In the genomic region with DNA sequence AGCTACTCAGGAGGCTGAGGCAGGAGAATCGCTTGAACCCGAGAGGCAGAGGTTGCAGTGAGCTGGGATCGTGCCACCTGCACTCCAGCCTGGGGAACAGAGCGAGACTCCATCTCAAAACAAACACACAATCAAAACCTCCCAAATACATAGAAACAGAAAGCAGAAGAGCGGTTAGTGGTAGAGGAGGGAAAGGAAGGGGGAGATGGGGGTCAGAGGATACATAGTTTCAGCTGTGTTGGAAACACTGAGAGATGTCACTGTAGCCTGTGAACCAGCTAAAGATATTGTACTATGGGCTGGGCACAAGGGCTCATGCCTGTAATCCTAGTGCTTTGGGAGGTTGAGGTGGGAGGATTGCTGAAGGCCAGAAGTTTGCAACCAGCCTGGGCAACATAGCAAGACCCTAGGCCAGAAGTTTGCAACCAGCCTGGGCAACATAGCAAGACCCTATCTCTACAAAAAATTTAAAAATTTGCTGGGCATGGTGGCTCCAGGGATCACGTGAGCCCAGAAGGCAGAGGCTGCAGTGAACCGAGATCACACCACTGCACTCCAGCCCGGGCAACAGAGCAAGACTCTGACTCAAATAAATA, we compare ENCODE assay signal across 27 cellular contexts. TPM values are rescaled to one million over a fixed set of nuclear protein-coding genes. Genes with fewer than 3 reads are reported as not detected.
DNase-seq lines count a peak whose midpoint lies in the region; ATAC-seq, FAIRE-seq and TF ChIP-seq lines count a peak whose summit lies in the region.
"Had no signal": no experiment of that assay in that cellular context is flagged by ENCODE, and none has a peak within 500 bp of the region (broad histone marks: within the 10 kb centered on the region; RNA-seq: fewer than 3 reads in every experiment).

No MANE protein-coding gene starts in this region.

- H3K27me3 ChIP-seq in BLaER1 treated with 17β-estradiol and CSF1 and Interleukin-3, amounts not matched to agents 10 nM and 100 nM, result no peaks in the 10 kb centered on the region
- H3K27me3 ChIP-seq in GM12878 (replicated peaks in 1 of 2; ENCODE audit: control insufficient read depth in 2 of 2, insufficient read depth in 2 of 2, low read length in 1 of 2), result no peaks in the 10 kb centered on the region
- H3K27me3 ChIP-seq in trophoblast cell (ENCODE audit: insufficient read depth, low read length), result no peaks in the 10 kb centered on the region
- no peaks in the 10 kb centered on the region for H3K27me3 ChIP-seq in PC-3 (ENCODE audit: low read length)
- H3K27me3 ChIP-seq: MG63 had no signal

- H3K4me1 ChIP-seq in BLaER1 treated with 17β-estradiol and CSF1 and Interleukin-3, amounts not matched to agents 10 nM and 100 nM, result peaks cover 42 to 55% (median 48%) of the 10 kb centered on the region in 10 experiments
- H3K4me1 ChIP-seq in GM12878 (ENCODE audit: control insufficient read depth, insufficient read depth, low read length), result peaks cover 18% of the 10 kb centered on the region
- H3K4me1 ChIP-seq in trophoblast cell (ENCODE audit: control insufficient read depth in 1 of 2, insufficient read depth in 2 of 2, low read length in 2 of 2), result no peaks in the 10 kb centered on the region
- no peaks in the 10 kb centered on the region for H3K4me1 ChIP-seq in PC-3 (ENCODE audit: insufficient read depth, low read length)
- H3K4me1 ChIP-seq: A549 had no signal

- no peak overlapping the region for H2AFZ ChIP-seq in GM12878 (ENCODE audit: control insufficient read depth, low read depth, low read length)
- no peak overlapping the region for H2AFZ ChIP-seq in trophoblast cell (ENCODE audit: insufficient read depth, low read length, poor library complexity)
- no peak overlapping the region for H2AFZ ChIP-seq in PC-3 (ENCODE audit: low read length)

- peaks cover 13 to 27% (median 24%) of the 10 kb centered on the region in 3 donors for H3K4me1 Mint-ChIP-seq in IgD-negative memory B cell
- peaks cover 19 to 40% of the 10 kb centered on the region in 2 donors for H3K4me1 Mint-ChIP-seq in stimulated activated naive B cell treated with anti-CD40 and anti-IgM and Interleukin-4, amounts not matched to agents 10 μg/mL and 1 μg/mL and 100 μg/mL, for 72 hours
- H3K4me1 Mint-ChIP-seq: CD14-positive monocyte; CD8-positive, alpha-beta memory T cell had no signal

- H4K91ac ChIP-seq in trophoblast cell (ENCODE audit: low read depth, low read length), result no peak overlapping the region

- no peak overlapping the region for H4K8ac ChIP-seq in trophoblast cell (ENCODE audit: low read depth, low read length)

- H2BK120ac ChIP-seq in trophoblast cell (ENCODE audit: insufficient read depth, low read length, poor library complexity), result no peak overlapping the region

- BruUV-seq in GM12878 (replicated peaks; lab: Mats Ljungman, UMichigan), result no TSS peak
- no TSS peak for BruUV-seq in PC-3 (replicated peaks; lab: Mats Ljungman, UMichigan)

- no peak overlapping the region for H2AK5ac ChIP-seq in trophoblast cell (ENCODE audit: low read length)

- RAD21 ChIA-PET in GM12878 (lab: Charles Lee; ENCODE audit: unreplicated experiment), result interaction anchor here (1.5 kb wide), 1 partner anchor 46 kb away, joined by 4 read pairs; no protein-coding TSS in a partner anchor

- H3K79me2 ChIP-seq in GM12878 (ENCODE audit: control insufficient read depth, insufficient read depth, low read length) (no peaks in the 10 kb centered on the region), trophoblast cell (ENCODE audit: control insufficient read depth, insufficient read depth, low read length, poor library complexity) (no peaks in the 10 kb centered on the region), PC-3 (ENCODE audit: low read length) (no peaks in the 10 kb centered on the region)

- peak overlapping the region; percentile 71 to 90 (median 80) for H3K27ac Mint-ChIP-seq in IgD-negative memory B cell
- peak overlapping the region; percentile 76 for H3K27ac Mint-ChIP-seq in stimulated activated naive B cell treated with anti-CD40 and anti-IgM and Interleukin-4, amounts not matched to agents 10 μg/mL and 1 μg/mL and 100 μg/mL, for 72 hours
- H3K27ac Mint-ChIP-seq: CD8-positive, alpha-beta memory T cell had no signal

- peak overlapping the region in 4 of 11 experiments; percentile 12 to 60 (median 32); a peak in 8 of 22 replicates for H3K9ac ChIP-seq in BLaER1 treated with 17β-estradiol and CSF1 and Interleukin-3, amounts not matched to agents 10 nM and 100 nM
- H3K9ac ChIP-seq in GM12878 (ENCODE audit: control insufficient read depth, insufficient read depth, low read length) (no peak overlapping the region), trophoblast cell (ENCODE audit: low read length) (no peak overlapping the region), PC-3 (ENCODE audit: low read length) (no peak overlapping the region)

- H3K79me1 ChIP-seq in trophoblast cell (ENCODE audit: low read length), result no peaks in the 10 kb centered on the region

- TF ChIP-seq EP300 in GM12878 (IDR thresholded peaks at IDR 0.05; ENCODE audit: borderline replicate concordance in 1 of 2, control insufficient read depth in 1 of 2, low read depth in 2 of 2, low read length in 2 of 2), result no peak

- intact Hi-C loops in GM12878 (cut with micrococcal nuclease; ENCODE audit: unreplicated experiment), result no loop called here
- intact Hi-C loops in PC-3 (cut with micrococcal nuclease), result no loop called here

- WGBS in GM12878 (ENCODE audit: insufficient coverage, insufficient replicate concordance, low lambda C conversion rate, missing lambda C conversion rate), result 22% methylated on average over 8 of the region's 8 CpGs
- no CpG with 5 or more reads among the region's 8 CpGs for WGBS in trophoblast cell (ENCODE audit: extremely low coverage, insufficient coverage, insufficient read length)

- H3K4me3 ChIP-seq in BLaER1 treated with 17β-estradiol and CSF1 and Interleukin-3, amounts not matched to agents 10 nM and 100 nM, result no peak overlapping the region
- H3K4me3 ChIP-seq in GM12878, result 0 out of 2 replicates have a peak overlapping the region, but pooled peaks have one; percentile 6
- no peak overlapping the region for H3K4me3 ChIP-seq in trophoblast cell (ENCODE audit: low read depth, low read length)
- no peak overlapping the region for H3K4me3 ChIP-seq in PC-3 (ENCODE audit: low read length)
- H3K4me3 ChIP-seq: A549, MG63, SK-N-MC had no signal

- H3K9me2 ChIP-seq in PC-3 (replicated peaks; ENCODE audit: low read length), result no peaks in the 10 kb centered on the region

- TF ChIP-seq CTCF in GM12878 (IDR thresholded peaks at IDR 0.05 in 2 of 3, conservative IDR thresholded peaks at IDR 0.05 in 1 of 3; ENCODE audit: control insufficient read depth in 2 of 3, extremely low read depth in 1 of 3, insufficient read depth in 1 of 3, low read depth in 3 of 3, low read length in 3 of 3) (no peak), PC-3 (conservative IDR thresholded peaks at IDR 0.05; ENCODE audit: low read depth, low read length) (no peak)

- H3K27ac ChIP-seq in BLaER1 treated with 17β-estradiol and CSF1 and Interleukin-3, amounts not matched to agents 10 nM and 100 nM, result peak overlapping the region in 9 of 11 experiments; percentile 4 to 64 (median 45); a peak in 13 of 22 replicates
- no peak overlapping the region for H3K27ac ChIP-seq in GM12878 (ENCODE audit: control insufficient read depth, insufficient read depth)
- no peak overlapping the region for H3K27ac ChIP-seq in trophoblast cell (ENCODE audit: low read depth, low read length)
- no peak overlapping the region for H3K27ac ChIP-seq in PC-3 (ENCODE audit: low read length)
- H3K27ac ChIP-seq: A549, SK-N-MC had no signal

- no peak overlapping the region for H3K14ac ChIP-seq in trophoblast cell (ENCODE audit: low read length)

- in situ Hi-C loops in GM12878 (cut with MboI), result no loop called here

- H2BK12ac ChIP-seq in trophoblast cell (ENCODE audit: low read length), result no peak overlapping the region

- peaks cover 12% of the 10 kb centered on the region for H3K36me3 Mint-ChIP-seq in IgD-negative memory B cell
- H3K36me3 Mint-ChIP-seq in stimulated activated naive B cell treated with anti-CD40 and anti-IgM and Interleukin-4, amounts not matched to agents 10 μg/mL and 1 μg/mL and 100 μg/mL, for 72 hours, result peaks cover 3 to 6% of the 10 kb centered on the region in 2 donors
- H3K36me3 Mint-ChIP-seq: CD14-positive monocyte; CD8-positive, alpha-beta memory T cell had no signal

- H3F3A ChIP-seq in PC-3 (ENCODE audit: low read length, unreplicated experiment), result no peaks in the 10 kb centered on the region

- no peak overlapping the region for H2BK5ac ChIP-seq in trophoblast cell (ENCODE audit: low read depth, low read length, poor library complexity)

- H3K23ac ChIP-seq in trophoblast cell (ENCODE audit: low read length), result no peak overlapping the region

- DNase-seq in GM12878 (ENCODE audit: low read depth, low spot score) (no peak), trophoblast cell (no peak), PC-3 (no peak)
- DNase-seq in stimulated activated naive B cell treated with anti-CD40 and anti-IgM and Interleukin-4, amounts not matched to agents 10 μg/mL and 1 μg/mL and 100 μg/mL, for 72 hours, result no peak
- DNase-seq: AML-193; CD8-positive, alpha-beta memory T cell; DMS 273 treated with DMSO at 0.1 percent for 48 hours; DMS79 treated with DMSO at 0.1 percent for 48 hours; GF-D8; KG1; MG63; NCI-H1694; NCI-H2029 treated with DMSO at 0.1 percent for 48 hours; NCI-H69; OCI-M1; SIG-M5; SW 1271 had no signal

- no peaks in the 10 kb centered on the region for H3K9me3 Mint-ChIP-seq in IgD-negative memory B cell
- H3K9me3 Mint-ChIP-seq in stimulated activated naive B cell treated with anti-CD40 and anti-IgM and Interleukin-4, amounts not matched to agents 10 μg/mL and 1 μg/mL and 100 μg/mL, for 72 hours, result no peaks in the 10 kb centered on the region
- H3K9me3 Mint-ChIP-seq: CD8-positive, alpha-beta memory T cell had no signal

- H3K9me3 ChIP-seq in BLaER1 treated with 17β-estradiol and CSF1 and Interleukin-3, amounts not matched to agents 10 nM and 100 nM (replicated peaks in 1 of 11), result no peaks in the 10 kb centered on the region
- H3K9me3 ChIP-seq in GM12878 (replicated peaks; ENCODE audit: control insufficient read depth, insufficient read depth, low read length), result no peaks in the 10 kb centered on the region
- no peaks in the 10 kb centered on the region for H3K9me3 ChIP-seq in trophoblast cell (ENCODE audit: insufficient read depth, low read depth, low read length)
- H3K9me3 ChIP-seq in PC-3 (ENCODE audit: low read length), result no peaks in the 10 kb centered on the region
- H3K9me3 ChIP-seq: A549, MG63 had no signal

- H4K20me1 ChIP-seq in BLaER1 treated with 17β-estradiol and CSF1 and Interleukin-3, amounts not matched to agents 10 nM and 100 nM, result peaks cover 0 to 40% (median under 1%) of the 10 kb centered on the region in 11 experiments; a peak in 6 of 22 replicates
- H4K20me1 ChIP-seq in GM12878 (ENCODE audit: control insufficient read depth, insufficient read depth) (no peaks in the 10 kb centered on the region), PC-3 (ENCODE audit: low read length) (no peaks in the 10 kb centered on the region)

- no peak overlapping the region for H4K12ac ChIP-seq in trophoblast cell (ENCODE audit: low read depth, low read length)

- SMC1A ChIA-PET in GM12878 (lab: Charles Lee; ENCODE audit: uncharacterized antibody, unreplicated experiment), result no interaction called here

- CTCF ChIA-PET in GM12878 (lab: Yijun Ruan, JAX) (interaction anchor here (1.3 to 3.2 kb wide), 2 partner anchors 97 to 189 kb away, joined by 3 to 16 read pairs; no protein-coding TSS in a partner anchor), PC-3 (lab: Charles Lee) (no interaction called here)

- TF ChIP-seq POLR2A in GM12878 (IDR thresholded peaks at IDR 0.05; ENCODE audit: low read depth, low read length), result no peak

- no peak overlapping the region for H3K18ac ChIP-seq in trophoblast cell (ENCODE audit: low read length)

- peak overlapping the region in 3 of 4 donors; percentile 60 to 77 (median 67) for H3K4me3 Mint-ChIP-seq in IgD-negative memory B cell
- H3K4me3 Mint-ChIP-seq in stimulated activated naive B cell treated with anti-CD40 and anti-IgM and Interleukin-4, amounts not matched to agents 10 μg/mL and 1 μg/mL and 100 μg/mL, for 72 hours, result no peak overlapping the region
- H3K4me3 Mint-ChIP-seq: CD14-positive monocyte; CD8-positive, alpha-beta memory T cell had no signal

- peaks cover 0 to 21% (median 18%) of the 10 kb centered on the region in 11 experiments; a peak in 9 of 22 replicates for H3K36me3 ChIP-seq in BLaER1 treated with 17β-estradiol and CSF1 and Interleukin-3, amounts not matched to agents 10 nM and 100 nM
- no peaks in the 10 kb centered on the region for H3K36me3 ChIP-seq in GM12878 (ENCODE audit: control insufficient read depth in 2 of 2, insufficient read depth in 2 of 2, low read length in 1 of 2)
- H3K36me3 ChIP-seq in trophoblast cell (ENCODE audit: control insufficient read depth in 1 of 2, insufficient read depth in 2 of 2, low read length in 2 of 2), result no peaks in the 10 kb centered on the region
- H3K36me3 ChIP-seq in PC-3 (ENCODE audit: low read depth, low read length), result no peaks in the 10 kb centered on the region
- H3K36me3 ChIP-seq: MG63 had no signal

- H3K27me3 Mint-ChIP-seq in IgD-negative memory B cell, result no peaks in the 10 kb centered on the region
- H3K27me3 Mint-ChIP-seq in stimulated activated naive B cell treated with anti-CD40 and anti-IgM and Interleukin-4, amounts not matched to agents 10 μg/mL and 1 μg/mL and 100 μg/mL, for 72 hours, result no peaks in the 10 kb centered on the region

- H3K4ac ChIP-seq in trophoblast cell (ENCODE audit: low read depth, low read length), result no peak overlapping the region

- no peak for TF ChIP-seq RAD21 in GM12878 (IDR thresholded peaks at IDR 0.05; ENCODE audit: insufficient read depth, low read depth, low read length)

- POLR2A ChIA-PET in GM12878 (lab: Charles Lee) (no interaction called here), PC-3 (lab: Charles Lee; ENCODE audit: unreplicated experiment) (interaction anchor here (0.7 kb wide), 1 partner anchor 185 kb away, joined by 3 read pairs; no protein-coding TSS in a partner anchor)

- ATAC-seq in GM12878 (peak; percentile 70), PC-3 (no peak), HG03439 (IDR thresholded peaks at IDR 0.05; ENCODE audit: unreplicated experiment) (no peak)
- peak; percentile 62 to 69 for ATAC-seq in stimulated activated naive B cell treated with anti-CD40 and anti-IgM and Interleukin-4, amounts not matched to agents 10 μg/mL and 1 μg/mL and 100 μg/mL, for 72 hours (replicated peaks)
- ATAC-seq: A549 had no signal

- peak overlapping the region; percentile 18 to 85 (median 75); a peak in 21 of 22 replicates for H3K4me2 ChIP-seq in BLaER1 treated with 17β-estradiol and CSF1 and Interleukin-3, amounts not matched to agents 10 nM and 100 nM
- H3K4me2 ChIP-seq in GM12878 (ENCODE audit: control insufficient read depth, insufficient read depth) (peak overlapping the region; percentile 0; the same call in 1 of the 2 replicates), trophoblast cell (ENCODE audit: low read length) (no peak overlapping the region), PC-3 (ENCODE audit: low read length) (no peak overlapping the region)
- H3K4me2 ChIP-seq: A549 had no signal

- no peak for FAIRE-seq in GM12878 (lab: Jason Lieb, UNC)
- FAIRE-seq: A549, H54, RCC 7860 had no signal

RNA-seq across cellular contexts. Expression of a gene that starts 49.9 kb away (rescaled TPM):
- 74.6 TPM for polyA plus RNA-seq in IgD-negative memory B cell
- 10.3 TPM in 2 replicates for total RNA-seq in GM12878 (2013; cell fraction: nucleolus; rRNA removed)
- 2.7 and 3.8 TPM in 2 replicates for total RNA-seq in GM12878 (2014; rRNA removed)
- total RNA-seq in GM12878 (2014; rRNA removed; fragmentation: Illumina TruSeq; extraction: Trizol), result 5.3 and 5.4 TPM in 2 replicates
- 13.6 and 14.0 TPM in 2 replicates for total RNA-seq in GM12878 (2021)
- polyA plus RNA-seq in GM12878 (2011; ENCODE audit: low read depth), result 12.7 TPM
- polyA plus RNA-seq in GM12878 (2011; rRNA removed), result 1.8 and 1.9 TPM in 2 replicates
- polyA plus RNA-seq in GM12878 (2011; cell fraction: cytosol; rRNA removed), result 2.0 and 2.1 TPM in 2 replicates
- polyA plus RNA-seq in GM12878 (2011; cell fraction: nucleus; rRNA removed), result 2.8 and 3.7 TPM in 2 replicates
- 24.5 and 28.2 TPM in 2 replicates for polyA plus RNA-seq in GM12878 (2012)
- polyA plus RNA-seq in GM12878 (2014; fragmentation: Illumina TruSeq; extraction: Trizol), result 6.9 and 7.8 TPM in 2 replicates
- 1 to 10 TPM; 3.7 to 5.1 TPM for polyA plus RNA-seq in GM12878 (2014; fragmentation: Nextera tagmentation; extraction: Ambion mirVana)
- 11.7 and 13.4 TPM in 2 replicates for polyA plus RNA-seq in GM12878 (2014; rRNA removed)
- polyA plus RNA-seq in GM12878 (2016; fragmentation: Nextera tagmentation; extraction: Ambion mirVana), result 10 to 100 TPM in 1 of 2 experiments, 1 to 10 TPM in 1; 9.8 to 10.6 TPM
- polyA minus RNA-seq in GM12878 (2011; rRNA and poly(A)+ RNA removed), result 0.29 and 0.57 TPM in 2 replicates
- polyA minus RNA-seq in GM12878 (2011; cell fraction: cytosol; rRNA and poly(A)+ RNA removed), result 0.31 and 0.40 TPM in 2 replicates
- 0.29 and 0.60 TPM in 2 replicates for polyA minus RNA-seq in GM12878 (2011; cell fraction: nucleus; rRNA and poly(A)+ RNA removed)
- polyA plus RNA-seq in trophoblast cell (2013), result 2.2 and 2.4 TPM in 2 replicates
- total RNA-seq in PC-3 (2014; rRNA removed), result 1.1 and 1.2 TPM in 2 replicates
- total RNA-seq: HT1080, NCI-H460 had no signal

Comparison
In these comparisons a context has a peak if more than half of its experiments do, and no peak if none do; other contexts are left out.
1. H3K27ac ChIP-seq: peak in BLaER1 treated with 17β-estradiol and CSF1 and Interleukin-3, amounts not matched to agents 10 nM and 100 nM (9 of 11); none in GM12878 (single experiment), trophoblast cell (single experiment) and PC-3 (single experiment).
2. H3K4me2 ChIP-seq: peak in BLaER1 treated with 17β-estradiol and CSF1 and Interleukin-3, amounts not matched to agents 10 nM and 100 nM (11 of 11) and GM12878 (single experiment); none in trophoblast cell (single experiment) and PC-3 (single experiment).
3. H3K4me3 Mint-ChIP-seq: peak in IgD-negative memory B cell (3 of 4); none in stimulated activated naive B cell treated with anti-CD40 and anti-IgM and Interleukin-4, amounts not matched to agents 10 μg/mL and 1 μg/mL and 100 μg/mL, for 72 hours (0 of 2).
4. ATAC-seq: peak in GM12878 (single experiment) and stimulated activated naive B cell treated with anti-CD40 and anti-IgM and Interleukin-4, amounts not matched to agents 10 μg/mL and 1 μg/mL and 100 μg/mL, for 72 hours (2 of 2); none in PC-3 (single experiment) and HG03439 (single experiment).